In the genomic region with DNA sequence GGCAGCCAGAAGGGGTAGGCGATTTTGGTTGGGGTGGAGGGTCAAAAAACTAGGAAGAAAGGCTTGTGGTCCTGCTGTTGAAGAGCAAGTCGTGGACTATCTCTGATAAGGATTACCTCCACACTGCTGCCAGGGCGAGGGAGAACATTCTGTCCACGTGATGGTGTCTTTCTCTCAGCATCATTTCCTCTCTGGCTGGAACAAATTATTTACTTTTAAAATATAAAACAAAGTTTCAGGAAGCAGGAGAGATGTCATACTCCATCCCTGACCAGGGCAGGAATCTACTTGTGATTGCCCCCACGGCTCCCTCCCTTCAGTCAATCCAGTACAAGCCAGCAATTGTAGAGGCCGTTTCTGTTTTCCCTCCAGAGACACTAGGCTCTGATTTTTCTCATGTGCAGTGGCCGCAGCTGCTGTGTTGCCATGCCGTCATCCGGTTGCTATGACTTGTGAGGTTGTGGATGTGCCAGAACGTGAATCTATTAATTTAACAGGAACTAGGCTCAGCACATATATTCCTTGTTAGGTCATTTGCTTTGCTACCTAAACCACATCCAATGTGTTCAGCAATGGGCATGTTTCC, we compare ENCODE assay signal across 9 cellular contexts.
DNase-seq lines count a peak whose midpoint lies in the region; ATAC-seq, FAIRE-seq and TF ChIP-seq lines count a peak whose summit lies in the region.
"Had no signal": no experiment of that assay in that cellular context is flagged by ENCODE, and none has a peak within 500 bp of the region (broad histone marks: within the 10 kb centered on the region; RNA-seq: fewer than 3 reads in every experiment).

No MANE protein-coding gene starts in this region.

- H3K4me1 ChIP-seq in left lung, result peaks cover 10 to 59% of the 10 kb centered on the region in 2 donors

- intact Hi-C loops in left lung (cut with DNase I), result no loop called here

- H3K4me3 ChIP-seq in bronchial epithelial cell (ENCODE audit: low read depth, low read length) (no peak overlapping the region), left lung (no peak overlapping the region)
- H3K4me3 ChIP-seq: SK-N-MC had no signal

- H3K36me3 ChIP-seq in bronchial epithelial cell (ENCODE audit: control insufficient read depth, insufficient read depth, low read length), result no peaks in the 10 kb centered on the region
- no peaks in the 10 kb centered on the region for H3K36me3 ChIP-seq in left lung

- TF ChIP-seq CTCF in bronchial epithelial cell (IDR thresholded peaks at IDR 0.05; ENCODE audit: insufficient read depth, low read length, severe bottlenecking), result no peak
- no peak for TF ChIP-seq CTCF in left lung (IDR thresholded peaks at IDR 0.05)

- DNase-seq in HTR-8/SVneo (ENCODE audit: insufficient read length, low spot score) (no peak), bronchial epithelial cell (ENCODE audit: low read depth) (peak; percentile 85), left lung (peak in 1 of 2 donors; percentile 51), superior temporal gyrus (ENCODE audit: extremely low spot score) (peak; percentile 93), GM19239 (ENCODE audit: insufficient read length, low spot score) (no peak), SIG-M5 treated with dmso at 0.1 percent for 504 hours (lab: John Stamatoyannopoulos, UW; ENCODE audit: unreplicated experiment) (no peak)

- no peaks in the 10 kb centered on the region for H3K9me3 ChIP-seq in left lung

- peak; percentile 57 for FAIRE-seq in HTR-8/SVneo (lab: Jason Lieb, UNC)
- no peak for FAIRE-seq in bronchial epithelial cell (lab: Jason Lieb, UNC)
- FAIRE-seq in GM19239 (lab: Jason Lieb, UNC), result no peak

- ATAC-seq in left lung (no peak), HG03159 (IDR thresholded peaks at IDR 0.05; ENCODE audit: unreplicated experiment) (no peak), GM21576 (IDR thresholded peaks at IDR 0.05; ENCODE audit: unreplicated experiment) (no peak)

- peak overlapping the region; percentile 96 for H3K27ac ChIP-seq in left lung
- H3K27ac ChIP-seq: SK-N-MC had no signal

- H3K27me3 ChIP-seq in bronchial epithelial cell (ENCODE audit: control insufficient read depth, insufficient read depth, low read length) (no peaks in the 10 kb centered on the region), left lung (no peaks in the 10 kb centered on the region)

Comparison
In these comparisons a context has a peak if more than half of its experiments do, and no peak if none do; other contexts are left out.
1. DNase-seq: peak in bronchial epithelial cell (single experiment) and superior temporal gyrus (single experiment); none in HTR-8/SVneo (single experiment), GM19239 (single experiment) and SIG-M5 treated with dmso at 0.1 percent for 504 hours (single experiment).